ENCODE assay signal across 25 cellular contexts in genomic region chr15:74209560-74209958, GRCh38. TPM values are rescaled to one million over a fixed set of nuclear protein-coding genes. Genes with fewer than 3 reads are reported as not detected.
DNase-seq lines count a peak whose midpoint lies in the region; ATAC-seq and TF ChIP-seq lines count a peak whose summit lies in the region.
"Had no signal": no experiment of that assay in that cellular context is flagged by ENCODE, and none has a peak within 500 bp of the region (broad histone marks: within the 10 kb centered on the region; RNA-seq: fewer than 3 reads in every experiment).

No MANE protein-coding gene starts in this region.

- peak overlapping the region in 1 of 2 experiments; percentile 53 for H3K14ac ChIP-seq in mesenchymal stem cell (ENCODE audit: low read length in 2 of 2)

- no peak overlapping the region for H2BK120ac ChIP-seq in mesenchymal stem cell (ENCODE audit: low read depth, low read length)

- peak overlapping the region; percentile 11 for H2AK5ac ChIP-seq in mesenchymal stem cell (ENCODE audit: low read length, severe bottlenecking)

- peaks cover 6% of the 10 kb centered on the region for H3K36me3 Mint-ChIP-seq in MCF 10A (ENCODE audit: insufficient read depth, unreplicated experiment)
- H3K36me3 Mint-ChIP-seq in WTC11, result peaks cover 8% of the 10 kb centered on the region; the same call in 1 of the 2 replicates
- H3K36me3 Mint-ChIP-seq: activated CD4-positive, alpha-beta memory T cell treated with anti-CD3 and anti-CD28 coated beads for 36 hours had no signal

- DNase-seq in MCF 10A (ENCODE audit: unreplicated experiment), result no peak
- DNase-seq in breast epithelium (ENCODE audit: low spot score in 2 of 2), result no peak
- DNase-seq in WTC11 (ENCODE audit: low spot score), result no peak
- DNase-seq in mesenchymal stem cell, result no peak
- DNase-seq in thoracic aorta (ENCODE audit: low spot score), result no peak
- no peak for DNase-seq in amniotic stem cell (lab: John Stamatoyannopoulos, UW)
- DNase-seq in omental fat pad (ENCODE audit: low spot score), result no peak
- DNase-seq: activated CD4-positive, alpha-beta memory T cell treated with anti-CD3 and anti-CD28 coated beads for 36 hours; activated naive CD4-positive, alpha-beta T cell treated with anti-CD3 and anti-CD28 coated beads, Interleukin-2, amount 50 U/mL, for 16 hours; activated T-cell treated with anti-CD3 and anti-CD28 coated beads, Interleukin-2, amount 50 U/mL, for 24 hours; dorsolateral prefrontal cortex; GDM1; MV-4-11; NCI-H187 treated with DMSO at 0.1 percent for 48 hours; T-helper 1 cell; testis had no signal

- no peak overlapping the region for H2BK15ac ChIP-seq in mesenchymal stem cell (ENCODE audit: low read depth, poor library complexity, severe bottlenecking)

- H3K36me3 ChIP-seq in breast epithelium (no peaks in the 10 kb centered on the region), mesenchymal stem cell (ENCODE audit: control insufficient read depth in 1 of 2, insufficient read depth in 2 of 2, low read depth in 1 of 2, low read length in 2 of 2) (no peaks in the 10 kb centered on the region), thoracic aorta (no peaks in the 10 kb centered on the region)
- H3K36me3 ChIP-seq: BLaER1 treated with 17β-estradiol and CSF1 and Interleukin-3, amounts not matched to agents 10 nM and 100 nM; esophagus muscularis mucosa had no signal

- no peak overlapping the region for H3K23ac ChIP-seq in mesenchymal stem cell (ENCODE audit: low read length in 2 of 2)

- H3K4me3 Mint-ChIP-seq in MCF 10A (ENCODE audit: unreplicated experiment) (no peak overlapping the region), WTC11 (peak overlapping the region; percentile 44)
- H3K4me3 Mint-ChIP-seq: activated CD4-positive, alpha-beta memory T cell treated with anti-CD3 and anti-CD28 coated beads for 36 hours; activated T-cell treated with anti-CD3 and anti-CD28 coated beads, Interleukin-2, amount 50 U/mL, for 24 hours had no signal

- H3K27me3 Mint-ChIP-seq in MCF 10A (ENCODE audit: insufficient read depth, unreplicated experiment) (no peaks in the 10 kb centered on the region), WTC11 (ENCODE audit: low read depth) (peaks cover 18% of the 10 kb centered on the region)

- H3K4me1 Mint-ChIP-seq in MCF 10A (ENCODE audit: insufficient read depth, unreplicated experiment), result peaks cover under 1% of the 10 kb centered on the region
- peaks cover 80% of the 10 kb centered on the region for H3K4me1 Mint-ChIP-seq in WTC11

- H3K4ac ChIP-seq in mesenchymal stem cell (ENCODE audit: low read depth in 1 of 2, low read length in 2 of 2), result no peak overlapping the region

- TF ChIP-seq CTCF in MCF 10A (IDR thresholded peaks at IDR 0.05; ENCODE audit: unreplicated experiment) (no peak), breast epithelium (IDR thresholded peaks at IDR 0.05) (no peak), WTC11 (IDR thresholded peaks at IDR 0.05) (no peak), thoracic aorta (IDR thresholded peaks at IDR 0.05) (peak; percentile 5), omental fat pad (IDR thresholded peaks at IDR 0.05) (no peak)

- 49% methylated on average over 3 of the region's 5 CpGs for WGBS in mesenchymal stem cell

- CTCF ChIA-PET in MCF 10A (lab: Yijun Ruan, JAX) (no interaction called here), WTC11 (lab: Charles Lee) (interaction anchor here (0.5 to 2.1 kb wide), 17 partner anchors 10 to 241 kb away, joined by 3 to 19 read pairs (median 4); no protein-coding TSS in a partner anchor)

- ATAC-seq in WTC11 (0 out of 2 replicates have a peak, but pooled peaks have one; percentile 2), thoracic aorta (ENCODE audit: insufficient number of reproducible peaks, low FRiP score, low read depth) (no peak), omental fat pad (ENCODE audit: low FRiP score) (no peak), GM21576 (IDR thresholded peaks at IDR 0.05; ENCODE audit: unreplicated experiment) (no peak)
- ATAC-seq: Right ventricle myocardium inferior had no signal

- no peak overlapping the region for H2AFZ ChIP-seq in mesenchymal stem cell (ENCODE audit: low read depth, low read length)

- H3K4me2 ChIP-seq in mesenchymal stem cell (ENCODE audit: low read length, poor library complexity, severe bottlenecking), result no peak overlapping the region

- H4K91ac ChIP-seq in mesenchymal stem cell (ENCODE audit: low read length), result no peak overlapping the region

- H3K4me3 ChIP-seq in breast epithelium, result no peak overlapping the region
- no peak overlapping the region for H3K4me3 ChIP-seq in mesenchymal stem cell (ENCODE audit: insufficient read depth in 1 of 2, low read depth in 1 of 2, low read length in 2 of 2)
- H3K4me3 ChIP-seq in thoracic aorta, result no peak overlapping the region
- H3K4me3 ChIP-seq: BLaER1 treated with 17β-estradiol and CSF1 and Interleukin-3, amounts not matched to agents 10 nM and 100 nM; dorsolateral prefrontal cortex; esophagus muscularis mucosa; testis had no signal

- H3K9me3 ChIP-seq in breast epithelium (no peaks in the 10 kb centered on the region), mesenchymal stem cell (ENCODE audit: control insufficient read depth, low read length) (no peaks in the 10 kb centered on the region), thoracic aorta (no peaks in the 10 kb centered on the region)
- H3K9me3 ChIP-seq: BLaER1 treated with 17β-estradiol and CSF1 and Interleukin-3, amounts not matched to agents 10 nM and 100 nM; esophagus muscularis mucosa; testis had no signal

- H3K4me1 ChIP-seq in breast epithelium, result no peaks in the 10 kb centered on the region
- H3K4me1 ChIP-seq in mesenchymal stem cell (ENCODE audit: control insufficient read depth, insufficient read depth, low read depth, low read length), result peaks cover 58% of the 10 kb centered on the region
- peaks cover 1 to 57% of the 10 kb centered on the region in 2 donors for H3K4me1 ChIP-seq in thoracic aorta (ENCODE audit: control insufficient read depth in 1 of 2, low read depth in 2 of 2)

- H3K27ac Mint-ChIP-seq in MCF 10A (ENCODE audit: low read depth, unreplicated experiment) (peak overlapping the region; percentile 37), WTC11 (peak overlapping the region; percentile 82)
- H3K27ac Mint-ChIP-seq: activated CD4-positive, alpha-beta memory T cell treated with anti-CD3 and anti-CD28 coated beads for 36 hours; activated T-cell treated with anti-CD3 and anti-CD28 coated beads, Interleukin-2, amount 50 U/mL, for 24 hours had no signal

- H2BK12ac ChIP-seq in mesenchymal stem cell (ENCODE audit: low read length in 2 of 2), result no peak overlapping the region

- TF ChIP-seq POLR2A in breast epithelium (IDR thresholded peaks at IDR 0.05), result no peak

- no peak overlapping the region for H4K8ac ChIP-seq in mesenchymal stem cell (ENCODE audit: low read length)

- BruUV-seq in MCF 10A (replicated peaks; lab: Mats Ljungman, UMichigan), result no TSS peak

- no peak overlapping the region for H2BK5ac ChIP-seq in mesenchymal stem cell (ENCODE audit: low read depth, low read length, poor library complexity, severe bottlenecking)

- intact Hi-C loops in MCF 10A (cut with micrococcal nuclease) (no loop called here), breast epithelium (cut with DNase I; ENCODE audit: low total_unique reads) (no loop called here)

- H3K9me3 Mint-ChIP-seq in MCF 10A (ENCODE audit: unreplicated experiment) (no peaks in the 10 kb centered on the region), WTC11 (no peaks in the 10 kb centered on the region)
- H3K9me3 Mint-ChIP-seq: activated T-cell treated with anti-CD3 and anti-CD28 coated beads, Interleukin-2, amount 50 U/mL, for 24 hours had no signal

- no peaks in the 10 kb centered on the region for H3K27me3 ChIP-seq in breast epithelium
- peaks cover 0 to 21% of the 10 kb centered on the region in 2 experiments for H3K27me3 ChIP-seq in mesenchymal stem cell (ENCODE audit: control insufficient read depth in 1 of 2, insufficient read depth in 1 of 2, low read length in 2 of 2)
- no peaks in the 10 kb centered on the region for H3K27me3 ChIP-seq in thoracic aorta (replicated peaks; ENCODE audit: insufficient read depth)
- H3K27me3 ChIP-seq: BLaER1 treated with 17β-estradiol and CSF1 and Interleukin-3, amounts not matched to agents 10 nM and 100 nM; dorsolateral prefrontal cortex; testis had no signal

- H3K9ac ChIP-seq in mesenchymal stem cell (ENCODE audit: low read length), result peak overlapping the region; percentile 73
- H3K9ac ChIP-seq: BLaER1 treated with 17β-estradiol and CSF1 and Interleukin-3, amounts not matched to agents 10 nM and 100 nM had no signal

- H3K79me1 ChIP-seq in mesenchymal stem cell (replicated peaks; ENCODE audit: low read length, poor library complexity, severe bottlenecking), result no peaks in the 10 kb centered on the region

- H3K27ac ChIP-seq in breast epithelium, result no peak overlapping the region
- H3K27ac ChIP-seq in mesenchymal stem cell (ENCODE audit: low read length, poor library complexity, severe bottlenecking), result peak overlapping the region; percentile 74
- H3K27ac ChIP-seq in thoracic aorta, result no peak overlapping the region
- H3K27ac ChIP-seq: BLaER1 treated with 17β-estradiol and CSF1 and Interleukin-3, amounts not matched to agents 10 nM and 100 nM; esophagus muscularis mucosa; VCaP had no signal

- POLR2A ChIA-PET in MCF 10A (lab: Yijun Ruan, JAX), result no interaction called here
- POLR2A ChIA-PET in WTC11 (lab: Charles Lee), result interaction anchor here (1.3 kb wide), 1 partner anchor 81 kb away, joined by 5 read pairs; no protein-coding TSS in a partner anchor

- peak overlapping the region in 1 of 2 experiments; percentile 41 for H3K18ac ChIP-seq in mesenchymal stem cell (ENCODE audit: low read depth in 1 of 2, low read length in 2 of 2)

RNA-seq across cellular contexts. Expression of gene STRA6, which starts 7.0 kb away (rescaled TPM):
- not detected in 2 replicates for total RNA-seq in MCF 10A (2022)
- total RNA-seq in breast epithelium, result 1 to 10 TPM in 1 of 3 donors, under 1 TPM in 1, not detected in 1; 0.98 to 1.0 TPM
- 20.1 to 23.2 TPM (median 21.7 TPM) in 3 replicates for total RNA-seq in WTC11 (2021)
- polyA plus RNA-seq in mesenchymal stem cell (2013, experiment 1 of 2), result 13.9 TPM
- 12.6 TPM for polyA plus RNA-seq in mesenchymal stem cell (2013, experiment 2 of 2)
- total RNA-seq in thoracic aorta, result under 1 TPM in 1 of 2 donors, not detected in 1; 0.28 TPM
- under 1 TPM in 1 of 4 donors, not detected in 3; 0.19 TPM for total RNA-seq in omental fat pad
- total RNA-seq: activated CD4-positive, alpha-beta memory T cell treated with anti-CD3 and anti-CD28 coated beads for 36 hours; myocyte; Right ventricle myocardium inferior had no signal
- polyA plus RNA-seq: liver had no signal

RNA-seq across cellular contexts. Expression of gene CCDC33, which starts 26.6 kb away (rescaled TPM):
- not detected in 2 replicates for total RNA-seq in MCF 10A (2022)
- total RNA-seq in breast epithelium, result under 1 TPM in 1 of 3 donors, not detected in 2; 0.33 TPM
- 5.6 to 10.6 TPM (median 6.1 TPM) in 3 replicates for total RNA-seq in WTC11 (2021)
- 0.29 TPM for polyA plus RNA-seq in mesenchymal stem cell (2013, experiment 1 of 2)
- polyA plus RNA-seq in mesenchymal stem cell (2013, experiment 2 of 2), result 0.40 TPM
- total RNA-seq in thoracic aorta, result not detected
- total RNA-seq in omental fat pad, result not detected
- total RNA-seq: A172; activated CD4-positive, alpha-beta memory T cell treated with anti-CD3 and anti-CD28 coated beads for 36 hours; esophagus muscularis mucosa; liver; myocyte; posterior vena cava; Right ventricle myocardium inferior had no signal
- polyA plus RNA-seq: liver had no signal

RNA-seq across cellular contexts. Expression of gene ISLR, which starts 36.0 kb away (rescaled TPM):
- total RNA-seq in MCF 10A (2022) (not detected in 2 replicates), breast epithelium (10 to 100 TPM; 49.2 to 88.0 (median 71.8) TPM), WTC11 (2021) (0.50 to 0.63 TPM (median 0.62 TPM) in 3 replicates), thoracic aorta (100 to 1,000 TPM in 1 of 2 donors, 10 to 100 TPM in 1; 76.8 to 323 TPM), omental fat pad (100 to 1,000 TPM in 1 of 4 donors, 10 to 100 TPM in 3; 30.6 to 110 (median 65.5) TPM)
- 4.7 TPM for polyA plus RNA-seq in mesenchymal stem cell (2013, experiment 1 of 2)
- 3.5 TPM for polyA plus RNA-seq in mesenchymal stem cell (2013, experiment 2 of 2)
- total RNA-seq: activated CD4-positive, alpha-beta memory T cell treated with anti-CD3 and anti-CD28 coated beads for 36 hours had no signal

Comparison
In these comparisons a context has a peak if more than half of its experiments do, and no peak if none do; other contexts are left out.
1. RNA of gene ISLR, which starts 36.0 kb away (total RNA-seq): 76.8 to 323 TPM in thoracic aorta, 30.6 to 110 TPM in omental fat pad and 49.2 to 88.0 TPM in breast epithelium; 0.50 to 0.63 TPM in WTC11 and not detected in MCF 10A; every median in the first group is over 10 times any median in the second.
2. RNA of gene STRA6, which starts 7.0 kb away (total RNA-seq): 20.1 to 23.2 TPM in WTC11; 0.98 to 1.0 TPM in breast epithelium, 0.28 TPM in thoracic aorta, 0.19 TPM in omental fat pad and not detected in MCF 10A; every median in the first group is over 10 times any median in the second.